8 cellular contexts compared by ENCODE assay signal in genomic region chr4:108118505-108118904, GRCh38. TPM values are rescaled to one million over a fixed set of nuclear protein-coding genes. Genes with fewer than 3 reads are reported as not detected.
A peak's percentile ranks its signal among the peaks of the same experiment; 100 is the strongest.
DNase-seq lines count a peak whose midpoint lies in the region; ATAC-seq and TF ChIP-seq lines count a peak whose summit lies in the region.

No MANE protein-coding gene starts in this region.

- H2AFZ ChIP-seq in HCT116 (ENCODE audit: low read depth, low read length, poor library complexity, severe bottlenecking) (peak overlapping the region; percentile 38), neural progenitor cell (replicated peaks) (no peak overlapping the region)

- no peaks in the 10 kb centered on the region for H3K9me3 ChIP-seq in HCT116 (ENCODE audit: control insufficient read depth in 1 of 2, insufficient read depth in 1 of 2, low read depth in 1 of 2, low read length in 2 of 2)
- H3K9me3 ChIP-seq in neural progenitor cell (ENCODE audit: low read depth), result no peaks in the 10 kb centered on the region

- no peaks in the 10 kb centered on the region for H3K9me3 Mint-ChIP-seq in activated naive CD4-positive, alpha-beta T cell treated with anti-CD3 and anti-CD28 coated beads, Interleukin-2, amount 50 U/mL, for 24 hours
- no peaks in the 10 kb centered on the region for H3K9me3 Mint-ChIP-seq in neural progenitor cell

- CTCF ChIA-PET in HCT116 (lab: Charles Lee), result interaction anchor here (1.8 kb wide), 1 partner anchor 13 kb away, joined by 5 read pairs; no protein-coding TSS in a partner anchor

- TF ChIP-seq CTCF in HCT116 (IDR thresholded peaks at IDR 0.05 in 2 of 3, conservative IDR thresholded peaks at IDR 0.05 in 1 of 3; ENCODE audit: borderline replicate concordance in 1 of 3, insufficient read depth in 1 of 3, low read depth in 2 of 3, low read length in 2 of 3), result no peak
- no peak for TF ChIP-seq CTCF in neural progenitor cell (IDR thresholded peaks at IDR 0.05)

- H4K20me1 ChIP-seq in HCT116 (ENCODE audit: insufficient read depth) (no peaks in the 10 kb centered on the region), neural progenitor cell (ENCODE audit: low read depth) (no peaks in the 10 kb centered on the region)

- H3K9ac ChIP-seq in HCT116 (ENCODE audit: low read length), result no peak overlapping the region
- H3K9ac ChIP-seq in neural progenitor cell, result no peak overlapping the region

- H3K79me2 ChIP-seq in HCT116 (ENCODE audit: insufficient read depth, low read length) (no peaks in the 10 kb centered on the region), neural progenitor cell (ENCODE audit: low read depth) (no peaks in the 10 kb centered on the region)

- peak; percentile 4 for DNase-seq in DMS 273 (lab: John Stamatoyannopoulos, UW; ENCODE audit: unreplicated experiment)
- no peak for DNase-seq in DMS 273 treated with DMSO at 0.1 percent for 48 hours (lab: John Stamatoyannopoulos, UW)
- no peak for DNase-seq in HCT116 (ENCODE audit: low read depth, low spot score)
- DNase-seq in LoVo (ENCODE audit: low spot score), result peak; percentile 73
- DNase-seq in neural progenitor cell (ENCODE audit: low spot score), result no peak
- DNase-seq in globus pallidus (ENCODE audit: low spot score), result no peak
- no peak for DNase-seq in left cardiac atrium

- no peak for TF ChIP-seq RAD21 in HCT116 (IDR thresholded peaks at IDR 0.05; ENCODE audit: low read depth)

- POLR2A ChIA-PET in HCT116 (lab: Charles Lee), result no interaction called here

- peak; percentile 71 for ATAC-seq in HCT116
- ATAC-seq in left cardiac atrium, result no peak

- H3K4me3 ChIP-seq in HCT116 (replicated peaks in 1 of 2; ENCODE audit: low read depth in 1 of 2, low read length in 2 of 2) (no peak overlapping the region), neural progenitor cell (no peak overlapping the region)

- peak overlapping the region; percentile 89 for H3K27ac Mint-ChIP-seq in activated naive CD4-positive, alpha-beta T cell treated with anti-CD3 and anti-CD28 coated beads, Interleukin-2, amount 50 U/mL, for 24 hours
- no peak overlapping the region for H3K27ac Mint-ChIP-seq in neural progenitor cell

- peaks cover 6% of the 10 kb centered on the region for H3F3A ChIP-seq in neural progenitor cell (ENCODE audit: low read depth)

- H3K4me3 Mint-ChIP-seq in activated naive CD4-positive, alpha-beta T cell treated with anti-CD3 and anti-CD28 coated beads, Interleukin-2, amount 50 U/mL, for 24 hours, result peak overlapping the region; percentile 79
- H3K4me3 Mint-ChIP-seq in neural progenitor cell, result no peak overlapping the region

- no peak for TF ChIP-seq POLR2A in HCT116 (IDR thresholded peaks at IDR 0.05; ENCODE audit: borderline replicate concordance, extremely low read depth, insufficient read depth, insufficient read length)

- RAD21 ChIA-PET in HCT116 (lab: Charles Lee; ENCODE audit: low non-redundant PET in 1 of 2, low total read pairs in 2 of 2, uncharacterized antibody in 2 of 2, unreplicated experiment in 2 of 2), result no interaction called here

- peaks cover 95% of the 10 kb centered on the region for H3K4me1 Mint-ChIP-seq in activated naive CD4-positive, alpha-beta T cell treated with anti-CD3 and anti-CD28 coated beads, Interleukin-2, amount 50 U/mL, for 24 hours
- H3K4me1 Mint-ChIP-seq in neural progenitor cell, result peaks cover 52% of the 10 kb centered on the region

- H3K27me3 Mint-ChIP-seq in activated naive CD4-positive, alpha-beta T cell treated with anti-CD3 and anti-CD28 coated beads, Interleukin-2, amount 50 U/mL, for 24 hours, result no peaks in the 10 kb centered on the region
- H3K27me3 Mint-ChIP-seq in neural progenitor cell (ENCODE audit: insufficient read depth, low read depth), result no peaks in the 10 kb centered on the region

- no TSS peak for BruUV-seq in HCT116 (replicated peaks; lab: Mats Ljungman, UMichigan)

- H3K4me1 ChIP-seq in HCT116 (ENCODE audit: control insufficient read depth in 1 of 2, insufficient read depth in 2 of 2, low read length in 2 of 2) (peaks cover 17 to 26% of the 10 kb centered on the region in 2 experiments), neural progenitor cell (peaks cover 30% of the 10 kb centered on the region)

- H3K9me2 ChIP-seq in HCT116 (ENCODE audit: insufficient read depth), result no peaks in the 10 kb centered on the region

- H3K27me3 ChIP-seq in HCT116 (ENCODE audit: insufficient read depth, low read length), result no peaks in the 10 kb centered on the region
- no peaks in the 10 kb centered on the region for H3K27me3 ChIP-seq in neural progenitor cell

- H3K36me3 Mint-ChIP-seq in activated naive CD4-positive, alpha-beta T cell treated with anti-CD3 and anti-CD28 coated beads, Interleukin-2, amount 50 U/mL, for 24 hours, result peaks cover 21% of the 10 kb centered on the region
- peaks cover 6% of the 10 kb centered on the region for H3K36me3 Mint-ChIP-seq in neural progenitor cell

- peak overlapping the region; percentile 53; the same call in 1 of the 2 replicates for H3K4me2 ChIP-seq in HCT116 (ENCODE audit: low read length)
- no peak overlapping the region for H3K4me2 ChIP-seq in neural progenitor cell

- no peak overlapping the region for H3K27ac ChIP-seq in HCT116 (ENCODE audit: low read depth, low read length)
- H3K27ac ChIP-seq in neural progenitor cell, result no peak overlapping the region

- intact Hi-C loops in HCT116 (cut with micrococcal nuclease) (no loop called here), left cardiac atrium (cut with DNase I) (no loop called here)

- H3K36me3 ChIP-seq in HCT116 (ENCODE audit: control insufficient read depth in 1 of 2, insufficient read depth in 2 of 2, low read length in 2 of 2) (no peaks in the 10 kb centered on the region), neural progenitor cell (no peaks in the 10 kb centered on the region)

TF ChIP-seq in HCT116, 20 proteins besides CTCF, POLR2A, EP300 and RAD21:
- TF ChIP-seq SP1 (IDR thresholded peaks at IDR 0.05; ENCODE audit: low read depth) (0 out of 2 replicates have a peak, but pooled peaks have one; percentile 32), FOSL1 (IDR thresholded peaks at IDR 0.05; ENCODE audit: low read depth) (peak; percentile 42; the same call in 1 of the 2 replicates), ELF1 (IDR thresholded peaks at IDR 0.05; ENCODE audit: borderline replicate concordance, low read depth) (no peak), EZH2phosphoT487 (IDR thresholded peaks at IDR 0.05; ENCODE audit: borderline replicate concordance) (no peak), ZBTB33 (IDR thresholded peaks at IDR 0.05; ENCODE audit: extremely low read depth, insufficient replicate concordance, low read length) (no peak), ZNF274 (IDR thresholded peaks at IDR 0.05; ENCODE audit: low read depth, low read length) (no peak)

RNA-seq across cellular contexts. Expression of gene LEF1, which starts 50.2 kb away (rescaled TPM):
- total RNA-seq in HCT116 (2021; ENCODE audit: unreplicated experiment) (0.79 TPM), neural progenitor cell (ENCODE audit: low replicate concordance) (15.0 and 19.4 TPM in 2 replicates), left cardiac atrium (1 to 10 TPM in 1 of 2 donors, under 1 TPM in 1; 0.71 to 1.3 TPM)
- polyA plus RNA-seq in HCT116 (2012), result not detected in 2 replicates

Comparison
In these comparisons a context has a peak if more than half of its experiments do, and no peak if none do; other contexts are left out.
1. DNase-seq: peak in DMS 273 (single experiment) and LoVo (single experiment); none in DMS 273 treated with DMSO at 0.1 percent for 48 hours (single experiment), HCT116 (single experiment), neural progenitor cell (single experiment), globus pallidus (single experiment) and left cardiac atrium (single experiment).